ENCODE assay signal across 8 cellular contexts in genomic region chr9:14353222-14354056, GRCh38. TPM values are rescaled to one million over a fixed set of nuclear protein-coding genes. Genes with fewer than 3 reads are reported as not detected.
A peak's percentile ranks its signal among the peaks of the same experiment; 100 is the strongest.
DNase-seq lines count a peak whose midpoint lies in the region; ATAC-seq and TF ChIP-seq lines count a peak whose summit lies in the region.

No MANE protein-coding gene starts in this region.

- intact Hi-C loops in activated CD4-positive, alpha-beta memory T cell treated with anti-CD3 and anti-CD28 coated beads for 36 hours (cut with micrococcal nuclease): loop anchor here (1.0 to 5.0 kb wide), 2 partner anchors 926 to 1001 kb away; no protein-coding TSS in a partner anchor

- H3K36me3 Mint-ChIP-seq in activated CD4-positive, alpha-beta memory T cell treated with anti-CD3 and anti-CD28 coated beads for 36 hours: no peaks in the 10 kb centered on the region
- H3K36me3 Mint-ChIP-seq in memory B cell: no peaks in the 10 kb centered on the region

- H3K9me3 Mint-ChIP-seq in activated CD4-positive, alpha-beta memory T cell treated with anti-CD3 and anti-CD28 coated beads for 36 hours: no peaks in the 10 kb centered on the region
- no peaks in the 10 kb centered on the region for H3K9me3 Mint-ChIP-seq in memory B cell

- H3K27ac ChIP-seq in C4-2B: peak overlapping the region; percentile 23

- H3K27me3 Mint-ChIP-seq in activated CD4-positive, alpha-beta memory T cell treated with anti-CD3 and anti-CD28 coated beads for 36 hours: peaks cover 59% of the 10 kb centered on the region
- H3K27me3 Mint-ChIP-seq in memory B cell: peaks cover 30% of the 10 kb centered on the region

- peaks cover 4% of the 10 kb centered on the region for H3K4me1 Mint-ChIP-seq in activated CD4-positive, alpha-beta memory T cell treated with anti-CD3 and anti-CD28 coated beads for 36 hours (ENCODE audit: low read depth)
- peaks cover 3% of the 10 kb centered on the region for H3K4me1 Mint-ChIP-seq in memory B cell

- DNase-seq in NCI-H510A treated with DMSO at 0.1 percent for 48 hours (lab: John Stamatoyannopoulos, UW) (peak; percentile 78), dermis microvascular lymphatic vessel endothelial cell (ENCODE audit: low read depth in 2 of 2) (peak; percentile 74 to 91), memory B cell (ENCODE audit: low spot score in 2 of 2) (peak; percentile 51 to 66)
- peak; percentile 85 for DNase-seq in activated CD4-positive, alpha-beta memory T cell treated with anti-CD3 and anti-CD28 coated beads for 36 hours
- peak; percentile 49 for DNase-seq in stimulated activated CD8-positive, alpha-beta memory T cell treated with anti-CD3 and anti-CD28 coated beads, Interleukin-15, amount 100 ng/mL, for 1 hour (ENCODE audit: low read depth)

- no peak overlapping the region for H3K27ac Mint-ChIP-seq in activated CD4-positive, alpha-beta memory T cell treated with anti-CD3 and anti-CD28 coated beads for 36 hours
- H3K27ac Mint-ChIP-seq in memory B cell: no peak overlapping the region

- ATAC-seq in GM19324 (IDR thresholded peaks at IDR 0.05; ENCODE audit: low FRiP score, unreplicated experiment) (peak; percentile 84), HG03354 (IDR thresholded peaks at IDR 0.05; ENCODE audit: poor library complexity, severe bottlenecking, unreplicated experiment) (peak; percentile 89), memory B cell (ENCODE audit: low read depth) (peak; percentile 56)

- CTCF ChIA-PET in activated CD4-positive, alpha-beta memory T cell treated with anti-CD3 and anti-CD28 coated beads for 36 hours (lab: Charles Lee): interaction anchor here (0.6 to 4.9 kb wide), 19 partner anchors 8 to 1793 kb away, joined by 3 to 50 read pairs (median 4); no protein-coding TSS in a partner anchor

- H3K4me3 Mint-ChIP-seq in activated CD4-positive, alpha-beta memory T cell treated with anti-CD3 and anti-CD28 coated beads for 36 hours: no peak overlapping the region
- no peak overlapping the region for H3K4me3 Mint-ChIP-seq in memory B cell

- POLR2A ChIA-PET in activated CD4-positive, alpha-beta memory T cell treated with anti-CD3 and anti-CD28 coated beads for 36 hours (lab: Charles Lee): no interaction called here

- TF ChIP-seq CTCF in C4-2B (conservative IDR thresholded peaks at IDR 0.05): peak; percentile 96

RNA-seq across cellular contexts. Expression of gene NFIB, which starts 39.5 kb away (rescaled TPM):
- total RNA-seq in activated CD4-positive, alpha-beta memory T cell treated with anti-CD3 and anti-CD28 coated beads for 36 hours: not detected
- 116 and 147 TPM in 2 replicates for total RNA-seq in dermis microvascular lymphatic vessel endothelial cell

Comparison
In these comparisons a context has a peak if more than half of its experiments do, and no peak if none do; other contexts are left out.
1. Peak in every context shown above with its lines: DNase-seq, ATAC-seq and H3K27ac ChIP-seq.
2. RNA of gene NFIB, which starts 39.5 kb away (total RNA-seq): 116 to 147 TPM in dermis microvascular lymphatic vessel endothelial cell; not detected in activated CD4-positive, alpha-beta memory T cell treated with anti-CD3 and anti-CD28 coated beads for 36 hours; every median in the first group is over 100 times any median in the second.